In genomic region chr12:43636706-43637105, GRCh38 we compare ENCODE assay signal across 25 cellular contexts.
DNase-seq lines count a peak whose midpoint lies in the region; ATAC-seq, FAIRE-seq and TF ChIP-seq lines count a peak whose summit lies in the region.
"Had no signal": no experiment of that assay in that cellular context is flagged by ENCODE, and none has a peak within 500 bp of the region (broad histone marks: within the 10 kb centered on the region; RNA-seq: fewer than 3 reads in every experiment).

No MANE protein-coding gene starts in this region.

- H3K27me3 ChIP-seq in HepG2 (ENCODE audit: control insufficient read depth in 1 of 2, insufficient read depth in 2 of 2, low read length in 2 of 2) (no peaks in the 10 kb centered on the region), right lobe of liver (no peaks in the 10 kb centered on the region), bronchial epithelial cell (ENCODE audit: control insufficient read depth, insufficient read depth, low read length) (no peaks in the 10 kb centered on the region), foreskin keratinocyte (no peaks in the 10 kb centered on the region), smooth muscle cell (ENCODE audit: low read depth) (no peaks in the 10 kb centered on the region), psoas muscle (ENCODE audit: insufficient read depth in 3 of 3, low read length in 2 of 3) (no peaks in the 10 kb centered on the region)
- H3K27me3 ChIP-seq: BE2C; BLaER1 treated with 17β-estradiol and CSF1 and Interleukin-3, amounts not matched to agents 10 nM and 100 nM had no signal

- H3K79me2 ChIP-seq in HepG2 (ENCODE audit: insufficient read depth, low read length) (no peaks in the 10 kb centered on the region), smooth muscle cell (ENCODE audit: low read depth) (no peaks in the 10 kb centered on the region)

- TF ChIP-seq RAD21 in HepG2 (CRISPR knock-in tag; IDR thresholded peaks at IDR 0.05) = no peak

- no peaks in the 10 kb centered on the region for H3K4me1 ChIP-seq in HepG2 (ENCODE audit: insufficient read depth, low read length)
- H3K4me1 ChIP-seq in right lobe of liver = no peaks in the 10 kb centered on the region
- H3K4me1 ChIP-seq in foreskin keratinocyte = peaks cover 13% of the 10 kb centered on the region
- peaks cover 6% of the 10 kb centered on the region for H3K4me1 ChIP-seq in smooth muscle cell (ENCODE audit: low read depth)
- no peaks in the 10 kb centered on the region for H3K4me1 ChIP-seq in psoas muscle
- H3K4me1 ChIP-seq: A549; BE2C; BLaER1 treated with 17β-estradiol and CSF1 and Interleukin-3, amounts not matched to agents 10 nM and 100 nM had no signal

- POLR2A ChIA-PET in HepG2 (lab: Yijun Ruan, JAX) (no interaction called here), T-cell (lab: Charles Lee) (no interaction called here)

- no peak overlapping the region for H3K4me3 Mint-ChIP-seq in T-cell
- H3K4me3 Mint-ChIP-seq: CD14-positive monocyte; CD4-positive, alpha-beta T cell; CD8-positive, alpha-beta memory T cell had no signal

- ATAC-seq in HepG2 (no peak), right lobe of liver (no peak), foreskin keratinocyte (peak; percentile 37), GM21423 (IDR thresholded peaks at IDR 0.05; ENCODE audit: unreplicated experiment) (no peak), T-cell (replicated peaks in 1 of 4) (no peak), psoas muscle (no peak)
- ATAC-seq: A549 had no signal

- CTCF ChIA-PET in HepG2 (lab: Yijun Ruan, JAX; ENCODE audit: low intra/inter-chr PET ratio, low total read pairs) = no interaction called here
- CTCF ChIA-PET in T-cell (lab: Charles Lee) = no interaction called here

- TF ChIP-seq CTCF in HepG2 (CRISPR knock-in tag; IDR thresholded peaks at IDR 0.05) = no peak
- TF ChIP-seq CTCF in right lobe of liver (IDR thresholded peaks at IDR 0.05) = no peak
- no peak for TF ChIP-seq CTCF in bronchial epithelial cell (IDR thresholded peaks at IDR 0.05; ENCODE audit: insufficient read depth, low read length, severe bottlenecking)
- TF ChIP-seq CTCF in foreskin keratinocyte (conservative IDR thresholded peaks at IDR 0.05) = no peak
- TF ChIP-seq CTCF in smooth muscle cell (IDR thresholded peaks at IDR 0.05; ENCODE audit: borderline replicate concordance, insufficient read depth, poor library complexity, severe bottlenecking) = no peak
- TF ChIP-seq CTCF in psoas muscle (IDR thresholded peaks at IDR 0.05) = no peak

- no TSS peak for BruUV-seq in HepG2 (replicated peaks; lab: Mats Ljungman, UMichigan)

- H3K4me2 ChIP-seq in HepG2 (ENCODE audit: low read depth, low read length) (no peak overlapping the region), smooth muscle cell (no peak overlapping the region)
- H3K4me2 ChIP-seq: A549; BLaER1 treated with 17β-estradiol and CSF1 and Interleukin-3, amounts not matched to agents 10 nM and 100 nM had no signal

- TF ChIP-seq POLR2A in HepG2 (IDR thresholded peaks at IDR 0.05; ENCODE audit: insufficient read depth in 1 of 2, low read depth in 2 of 2, low read length in 2 of 2) = no peak
- TF ChIP-seq POLR2A in right lobe of liver (IDR thresholded peaks at IDR 0.05) = no peak

- H3K9me3 Mint-ChIP-seq in T-cell = no peaks in the 10 kb centered on the region
- H3K9me3 Mint-ChIP-seq: CD4-positive, alpha-beta T cell had no signal

- intact Hi-C loops in HepG2 (cut with micrococcal nuclease; ENCODE audit: unreplicated experiment) = no loop called here
- intact Hi-C loops in right lobe of liver (cut with DNase I) = no loop called here
- intact Hi-C loops in psoas muscle (cut with DNase I) = no loop called here

- in situ Hi-C loops in HepG2 (cut with HindIII; ENCODE audit: extremely low pct_ligation_motif_present, low pct_unique_long_range_greater_than_20kb) = no loop called here

- H3K4me3 ChIP-seq in HepG2 (replicated peaks in 1 of 3; ENCODE audit: insufficient read depth in 1 of 3, low read depth in 2 of 3, low read length in 3 of 3) (no peak overlapping the region), right lobe of liver (no peak overlapping the region), bronchial epithelial cell (ENCODE audit: low read depth, low read length) (no peak overlapping the region), smooth muscle cell (no peak overlapping the region), psoas muscle (no peak overlapping the region)
- H3K4me3 ChIP-seq: A549; BLaER1 treated with 17β-estradiol and CSF1 and Interleukin-3, amounts not matched to agents 10 nM and 100 nM; GM23248 had no signal

- peaks cover 11 to 15% of the 10 kb centered on the region in 2 donors for H3K27me3 Mint-ChIP-seq in T-cell

- H3K27ac Mint-ChIP-seq in T-cell = no peak overlapping the region
- H3K27ac Mint-ChIP-seq: CD14-positive monocyte; CD4-positive, alpha-beta T cell; CD8-positive, alpha-beta memory T cell had no signal

- no peaks in the 10 kb centered on the region for H3K36me3 ChIP-seq in HepG2 (replicated peaks in 1 of 2; ENCODE audit: control insufficient read depth in 1 of 2, insufficient read depth in 2 of 2, low read length in 2 of 2)
- no peaks in the 10 kb centered on the region for H3K36me3 ChIP-seq in right lobe of liver
- H3K36me3 ChIP-seq in bronchial epithelial cell (ENCODE audit: control insufficient read depth, insufficient read depth, low read length) = no peaks in the 10 kb centered on the region
- no peaks in the 10 kb centered on the region for H3K36me3 ChIP-seq in smooth muscle cell (ENCODE audit: low read depth)
- H3K36me3 ChIP-seq in psoas muscle (ENCODE audit: insufficient read depth in 1 of 2, low read depth in 1 of 2) = no peaks in the 10 kb centered on the region
- H3K36me3 ChIP-seq: BE2C; BLaER1 treated with 17β-estradiol and CSF1 and Interleukin-3, amounts not matched to agents 10 nM and 100 nM had no signal

- TF ChIP-seq EP300 in HepG2 (IDR thresholded peaks at IDR 0.05; ENCODE audit: low read depth in 2 of 2, low read length in 2 of 2) (no peak), HepG2 (CRISPR knock-in tag; IDR thresholded peaks at IDR 0.05; ENCODE audit: borderline replicate concordance) (no peak)

- no peak overlapping the region for H2AFZ ChIP-seq in HepG2 (ENCODE audit: low read length)
- H2AFZ ChIP-seq in smooth muscle cell (ENCODE audit: low read depth) = no peak overlapping the region
- H2AFZ ChIP-seq: GM23248 had no signal

- H3K36me3 Mint-ChIP-seq in T-cell = no peaks in the 10 kb centered on the region
- H3K36me3 Mint-ChIP-seq: CD14-positive monocyte; CD8-positive, alpha-beta memory T cell had no signal

- H4K20me1 ChIP-seq in HepG2 (ENCODE audit: insufficient read depth, low read length) (no peaks in the 10 kb centered on the region), smooth muscle cell (ENCODE audit: low read depth) (no peaks in the 10 kb centered on the region)
- H4K20me1 ChIP-seq: BLaER1 treated with 17β-estradiol and CSF1 and Interleukin-3, amounts not matched to agents 10 nM and 100 nM had no signal

- no peak overlapping the region for H3K27ac ChIP-seq in HepG2 (ENCODE audit: extremely low read length, insufficient read depth, low read length)
- no peak overlapping the region for H3K27ac ChIP-seq in right lobe of liver
- H3K27ac ChIP-seq in foreskin keratinocyte = no peak overlapping the region
- H3K27ac ChIP-seq in smooth muscle cell (ENCODE audit: low read depth) = peak overlapping the region; percentile 80
- no peak overlapping the region for H3K27ac ChIP-seq in psoas muscle
- H3K27ac ChIP-seq: A549; BLaER1 treated with 17β-estradiol and CSF1 and Interleukin-3, amounts not matched to agents 10 nM and 100 nM; GM23248 had no signal

- no peaks in the 10 kb centered on the region for H3K4me1 Mint-ChIP-seq in T-cell
- H3K4me1 Mint-ChIP-seq: CD14-positive monocyte; CD8-positive, alpha-beta memory T cell had no signal

- no peak for DNase-seq in HepG2 (ENCODE audit: low spot score)
- DNase-seq in right lobe of liver = no peak
- DNase-seq in bronchial epithelial cell (ENCODE audit: low read depth) = peak; percentile 62
- DNase-seq in foreskin keratinocyte = peak in 1 of 2 donors; percentile 39
- no peak for DNase-seq in smooth muscle cell (lab: John Stamatoyannopoulos, UW; ENCODE audit: unreplicated experiment)
- no peak for DNase-seq in T-cell
- DNase-seq in psoas muscle = no peak
- DNase-seq: 8988T; ACHN; AML-193; BE2C; CD4-positive, alpha-beta T cell; CD8-positive, alpha-beta memory T cell; DMS53; DMS79 treated with DMSO at 0.1 percent for 48 hours; GF-D8; GM23248; H7; HCEC 1CT had no signal

- FAIRE-seq in HepG2 (lab: Jason Lieb, UNC) = no peak
- no peak for FAIRE-seq in bronchial epithelial cell (lab: Jason Lieb, UNC)
- FAIRE-seq: A549, GM12891, H1 had no signal

- H3K9ac ChIP-seq in HepG2 (ENCODE audit: insufficient read depth, low read depth, low read length) (no peak overlapping the region), smooth muscle cell (ENCODE audit: low read depth) (no peak overlapping the region)
- H3K9ac ChIP-seq: BLaER1 treated with 17β-estradiol and CSF1 and Interleukin-3, amounts not matched to agents 10 nM and 100 nM; GM23248 had no signal

- H3K9me3 ChIP-seq in HepG2 (ENCODE audit: low read length) = no peaks in the 10 kb centered on the region
- H3K9me3 ChIP-seq in right lobe of liver = no peaks in the 10 kb centered on the region
- H3K9me3 ChIP-seq in smooth muscle cell (replicated peaks; ENCODE audit: low read depth) = no peaks in the 10 kb centered on the region
- H3K9me3 ChIP-seq in psoas muscle = no peaks in the 10 kb centered on the region
- H3K9me3 ChIP-seq: A549; BE2C; BLaER1 treated with 17β-estradiol and CSF1 and Interleukin-3, amounts not matched to agents 10 nM and 100 nM had no signal

- no peaks in the 10 kb centered on the region for H3F3A ChIP-seq in smooth muscle cell (ENCODE audit: low read depth)

TF ChIP-seq in HepG2, 621 proteins besides CTCF, POLR2A, EP300 and RAD21 (continues in another document):
- no peak for TF ChIP-seq ZBTB10 (CRISPR knock-in tag; IDR thresholded peaks at IDR 0.05; ENCODE audit: borderline replicate concordance)
- TF ChIP-seq GTF3A (CRISPR knock-in tag; conservative IDR thresholded peaks at IDR 0.05) = no peak
